1 cellular context compared by ENCODE assay signal in the genomic region with DNA sequence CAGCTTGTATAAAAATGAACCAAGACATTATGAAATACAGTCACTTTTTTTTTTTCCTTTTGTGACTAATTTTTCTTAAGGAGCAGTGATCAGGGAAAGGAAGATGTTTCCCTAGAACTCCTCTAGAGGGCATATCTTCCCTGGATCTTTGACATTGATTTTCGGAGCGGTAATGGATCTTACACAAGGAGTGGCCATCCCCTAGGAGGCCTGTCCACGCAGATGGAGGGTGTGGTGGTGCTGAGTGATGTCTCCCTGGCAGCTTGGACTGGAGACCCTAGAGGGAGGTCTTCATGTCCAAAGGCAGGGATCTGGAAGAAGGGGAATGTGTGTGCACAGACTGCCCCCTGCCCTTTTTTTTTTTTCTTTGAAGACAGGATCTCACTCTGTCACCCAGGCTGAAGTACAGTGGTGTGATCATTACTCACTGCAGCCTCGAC.
TF ChIP-seq lines count a peak whose summit lies in the region.

No MANE protein-coding gene starts in this region.

TF ChIP-seq in SK-N-SH, 30 proteins besides CTCF, POLR2A, EP300 and RAD21 (continued from another document):
- TF ChIP-seq, protein P1, sequence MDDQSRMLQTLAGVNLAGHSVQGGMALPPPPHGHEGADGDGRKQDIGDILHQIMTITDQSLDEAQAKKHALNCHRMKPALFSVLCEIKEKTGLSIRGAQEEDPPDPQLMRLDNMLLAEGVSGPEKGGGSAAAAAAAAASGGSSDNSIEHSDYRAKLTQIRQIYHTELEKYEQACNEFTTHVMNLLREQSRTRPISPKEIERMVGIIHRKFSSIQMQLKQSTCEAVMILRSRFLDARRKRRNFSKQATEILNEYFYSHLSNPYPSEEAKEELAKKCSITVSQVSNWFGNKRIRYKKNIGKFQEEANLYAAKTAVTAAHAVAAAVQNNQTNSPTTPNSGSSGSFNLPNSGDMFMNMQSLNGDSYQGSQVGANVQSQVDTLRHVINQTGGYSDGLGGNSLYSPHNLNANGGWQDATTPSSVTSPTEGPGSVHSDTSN (IDR thresholded peaks at IDR 0.05), result no peak
- TF ChIP-seq MEF2A (IDR thresholded peaks at IDR 0.05; ENCODE audit: borderline replicate concordance, low read depth) (no peak), RCOR1 (IDR thresholded peaks at IDR 0.05; ENCODE audit: low read length) (no peak)
TF ChIP-seq in SK-N-SH: peak in this region for 0.
